ENCODE assay signal across 1 cellular context in genomic region chr18:13366977-13367892, GRCh38.
TF ChIP-seq lines count a peak whose summit lies in the region.

No MANE protein-coding gene starts in this region.

TF ChIP-seq in HepG2, 621 proteins besides CTCF, POLR2A, EP300 and RAD21 (continued from another document):
- TF ChIP-seq ZBTB10 (CRISPR knock-in tag; IDR thresholded peaks at IDR 0.05; ENCODE audit: borderline replicate concordance) (no peak), KMT2A (CRISPR knock-in tag; IDR thresholded peaks at IDR 0.05) (no peak)
